In the genomic region with DNA sequence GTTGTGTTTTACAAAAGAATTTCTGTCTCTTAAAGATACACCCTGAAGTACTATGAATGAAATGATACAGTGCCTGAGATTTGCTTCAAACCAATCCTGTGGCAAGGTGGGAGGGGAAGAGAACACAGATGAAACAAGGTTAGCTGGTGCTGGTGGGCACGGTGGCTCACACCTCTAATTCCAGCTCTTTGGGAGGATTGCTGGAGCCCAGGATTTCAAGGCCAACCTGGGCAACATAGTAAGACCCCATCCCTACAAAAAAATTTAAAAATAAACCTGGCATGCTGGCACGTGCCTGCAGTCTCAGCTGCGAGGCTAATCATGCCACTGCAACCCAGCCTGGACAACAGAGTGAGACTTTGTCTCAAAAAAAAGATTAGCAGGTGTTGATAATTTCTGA, we compare ENCODE assay signal across 20 cellular contexts.
DNase-seq lines count a peak whose midpoint lies in the region; ATAC-seq, FAIRE-seq and TF ChIP-seq lines count a peak whose summit lies in the region.
"Had no signal": no experiment of that assay in that cellular context is flagged by ENCODE, and none has a peak within 500 bp of the region (broad histone marks: within the 10 kb centered on the region; RNA-seq: fewer than 3 reads in every experiment).

No MANE protein-coding gene starts in this region.

- WGBS in heart right ventricle, 2 donors, result 44 to 46% methylated on average over 3 of the region's 3 CpGs

- no peak overlapping the region for H3K4me2 ChIP-seq in DND-41 (ENCODE audit: insufficient read depth, low read length)
- H3K4me2 ChIP-seq in keratinocyte (ENCODE audit: control insufficient read depth, extremely low read depth, insufficient read depth, low read depth, low read length), result peak overlapping the region; percentile 48

- TF ChIP-seq CTCF in heart right ventricle (IDR thresholded peaks at IDR 0.05), result no peak
- no peak for TF ChIP-seq CTCF in DND-41 (IDR thresholded peaks at IDR 0.05; ENCODE audit: borderline replicate concordance, extremely low read depth, low read length, poor library complexity, severe bottlenecking)
- TF ChIP-seq CTCF in keratinocyte (optimal IDR thresholded peaks at IDR 0.05 in 1 of 3, IDR thresholded peaks at IDR 0.05 in 1 of 3, conservative IDR thresholded peaks at IDR 0.05 in 1 of 3; ENCODE audit: extremely low read depth in 1 of 3, insufficient read depth in 2 of 3, low read length in 3 of 3), result no peak
- TF ChIP-seq CTCF in GM20000 (IDR thresholded peaks at IDR 0.05; ENCODE audit: extremely low read depth, missing control alignments), result no peak

- FAIRE-seq in keratinocyte (lab: Jason Lieb, UNC), result no peak
- FAIRE-seq: G401.6, GM12891, GM18507, HTR-8/SVneo had no signal

- intact Hi-C loops in cardiac septum (cut with DNase I), result no loop called here
- intact Hi-C loops in heart right ventricle (cut with DNase I), result no loop called here
- intact Hi-C loops in sciatic nerve (cut with DNase I), result no loop called here

- H4K20me1 ChIP-seq in DND-41 (ENCODE audit: insufficient read depth, low read length) (no peaks in the 10 kb centered on the region), keratinocyte (ENCODE audit: control insufficient read depth, extremely low read depth, insufficient read depth, low read length) (no peaks in the 10 kb centered on the region)

- dilution Hi-C loops in keratinocyte (cut with MboI; ENCODE audit: extremely low pct_ligation_motif_present, low sequenced_read_pairs), result no loop called here

- H3K4me3 ChIP-seq in heart right ventricle (no peak overlapping the region), DND-41 (ENCODE audit: low read depth in 1 of 2, low read length in 2 of 2) (no peak overlapping the region), SK-N-MC (no peak overlapping the region), keratinocyte (ENCODE audit: control insufficient read depth in 2 of 3, extremely low read depth in 1 of 3, insufficient read depth in 2 of 3, low read depth in 1 of 3, low read length in 3 of 3) (no peak overlapping the region)

- H3K9ac ChIP-seq in DND-41 (ENCODE audit: low read depth, low read length) (peak overlapping the region; percentile 7; the same call in 1 of the 2 replicates), SK-N-MC (ENCODE audit: insufficient read length) (peak overlapping the region; percentile 32), keratinocyte (ENCODE audit: control insufficient read depth, extremely low read depth, insufficient read depth, low read length) (no peak overlapping the region)

- H3K79me2 ChIP-seq in DND-41 (ENCODE audit: insufficient read depth, low read length) (no peaks in the 10 kb centered on the region), keratinocyte (ENCODE audit: control insufficient read depth, insufficient read depth, low read length) (no peaks in the 10 kb centered on the region)

- DNase-seq in cardiac septum (ENCODE audit: low spot score), result peak; percentile 26
- DNase-seq in heart right ventricle, result no peak
- DNase-seq in DND-41, result no peak
- DNase-seq in SK-N-MC (ENCODE audit: low read depth, low spot score), result no peak
- no peak for DNase-seq in keratinocyte (ENCODE audit: low read depth, low spot score)
- DNase-seq in GM20000 (ENCODE audit: low spot score), result no peak
- no peak for DNase-seq in activated CD4-positive, alpha-beta T cell treated with anti-CD3 and anti-CD28 coated beads, Interleukin-2, amount 50 U/mL, for 4 hours
- DNase-seq in sciatic nerve (ENCODE audit: low spot score), result no peak
- DNase-seq: C1 segment of cervical spinal cord; Caco-2; CD4-positive, alpha-beta T cell; DMS53; GOT3; H7; KG1 had no signal

- H3K27ac ChIP-seq in heart right ventricle (no peak overlapping the region), DND-41 (ENCODE audit: low read length) (no peak overlapping the region), SK-N-MC (peak overlapping the region; percentile 96), keratinocyte (ENCODE audit: control insufficient read depth, insufficient read depth, low read length) (no peak overlapping the region)

- ATAC-seq in heart right ventricle, result no peak
- no peak for ATAC-seq in DND-41 (ENCODE audit: insufficient read depth, low read depth)
- ATAC-seq in sciatic nerve, result no peak
- ATAC-seq: HCT116 had no signal

- H3K36me3 ChIP-seq in heart right ventricle, result no peaks in the 10 kb centered on the region
- no peaks in the 10 kb centered on the region for H3K36me3 ChIP-seq in DND-41 (ENCODE audit: insufficient read depth, low read length)
- H3K36me3 ChIP-seq in SK-N-MC (ENCODE audit: insufficient read depth, low read length), result no peaks in the 10 kb centered on the region
- no peaks in the 10 kb centered on the region for H3K36me3 ChIP-seq in keratinocyte (ENCODE audit: control insufficient read depth in 2 of 2, extremely low read depth in 1 of 2, insufficient read depth in 2 of 2, low read length in 2 of 2)

- no peaks in the 10 kb centered on the region for H3K9me1 ChIP-seq in keratinocyte (ENCODE audit: control insufficient read depth, extremely low read depth, insufficient read depth, low read length)

- H3K4me1 ChIP-seq in heart right ventricle (no peaks in the 10 kb centered on the region), DND-41 (ENCODE audit: insufficient read depth, low read length) (peaks cover 25% of the 10 kb centered on the region), keratinocyte (ENCODE audit: control insufficient read depth, extremely low read depth, insufficient read depth, low read length) (peaks cover 9% of the 10 kb centered on the region)

- H3K9me3 ChIP-seq in heart right ventricle (no peaks in the 10 kb centered on the region), DND-41 (ENCODE audit: insufficient read depth, low read length, severe bottlenecking) (no peaks in the 10 kb centered on the region), SK-N-MC (ENCODE audit: low read depth, low read length) (no peaks in the 10 kb centered on the region), keratinocyte (ENCODE audit: control insufficient read depth, low read depth, low read length) (no peaks in the 10 kb centered on the region)
- H3K9me3 ChIP-seq: Caco-2 had no signal

- no peak overlapping the region for H2AFZ ChIP-seq in DND-41 (ENCODE audit: low read depth, low read length)
- H2AFZ ChIP-seq in keratinocyte (ENCODE audit: control insufficient read depth, low read length), result no peak overlapping the region

- H3K27me3 ChIP-seq in heart right ventricle (peaks cover 0 to 4% (median 0%) of the 10 kb centered on the region in 7 donors), DND-41 (ENCODE audit: insufficient read depth, low read length, poor library complexity) (no peaks in the 10 kb centered on the region), keratinocyte (ENCODE audit: control insufficient read depth, extremely low read depth, insufficient read depth, low read length) (no peaks in the 10 kb centered on the region)
